In genomic region chr20:61701401-61701800, GRCh38 we compare ENCODE assay signal across 10 cellular contexts.
"Had no signal": no experiment of that assay in that cellular context is flagged by ENCODE, and none has a peak within 500 bp of the region (broad histone marks: within the 10 kb centered on the region; RNA-seq: fewer than 3 reads in every experiment).

No MANE protein-coding gene starts in this region.

- FAIRE-seq: K562 had no signal

- H3K27ac ChIP-seq: GM23248, HL-60 had no signal

- H3K36me3 ChIP-seq: HAP-1 had no signal

- H3K4me3 ChIP-seq: GM23248, HAP-1, K562 had no signal

- DNase-seq: GM23248, GOT3, H7, HFFc6, IMR-90, KG1 had no signal

- H3K9ac ChIP-seq: GM23248 had no signal

- ATAC-seq: HCT116, K562 had no signal

- H3K9me3 ChIP-seq: HAP-1 had no signal

- H3K4me1 ChIP-seq: HAP-1 had no signal
